In the genomic region with DNA sequence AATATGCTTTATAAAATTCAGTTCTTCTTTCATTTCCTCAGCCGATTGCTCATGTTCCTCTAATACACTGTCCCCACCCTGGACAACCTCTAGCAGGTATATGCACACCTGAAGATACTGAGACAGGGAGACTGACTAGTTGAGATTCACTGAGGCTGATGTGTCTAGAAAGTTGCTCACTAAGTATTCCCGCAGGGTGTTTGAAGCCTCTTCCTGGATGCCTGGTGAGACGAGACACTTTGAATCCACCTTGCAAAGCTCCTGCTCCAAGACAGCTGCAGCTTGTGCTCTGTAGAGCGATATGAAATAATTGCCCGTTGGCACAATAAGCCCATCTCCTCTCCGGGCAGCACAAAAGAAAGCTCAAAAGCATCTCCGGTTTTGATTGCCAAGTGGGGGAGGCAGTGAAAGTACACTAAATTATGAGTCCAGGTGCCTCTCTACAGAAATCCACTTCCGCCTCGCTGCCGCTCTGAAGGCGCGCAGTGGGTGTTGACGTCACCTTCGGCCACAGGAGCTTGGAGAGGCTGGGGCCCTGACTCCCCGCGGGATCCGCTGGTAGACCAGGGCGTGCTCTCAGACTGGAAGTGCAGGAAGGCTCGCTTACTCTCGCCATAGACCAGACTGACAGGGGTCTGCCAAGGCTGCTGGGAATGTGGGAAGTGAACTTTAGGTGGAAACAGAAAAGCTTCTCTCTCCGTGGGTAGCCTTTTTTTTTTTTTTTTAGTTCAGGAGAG, we compare ENCODE assay signal across 8 cellular contexts. TPM values are rescaled to one million over a fixed set of nuclear protein-coding genes. Genes with fewer than 3 reads are reported as not detected.
DNase-seq lines count a peak whose midpoint lies in the region; ATAC-seq and TF ChIP-seq lines count a peak whose summit lies in the region.

No MANE protein-coding gene starts in this region.

- peak overlapping the region; percentile 80 for H3K27ac Mint-ChIP-seq in CD8-positive, alpha-beta T cell
- H3K27ac Mint-ChIP-seq in activated T-helper 1 cell treated with anti-CD3 and anti-CD28 coated beads, Interleukin-12 subunit alpha, Interleukin-12 subunit beta, Interleukin-2, Interleukin-4 antibody, amounts not matched to agents 30 ng/mL and 10 ng/mL and 1 ng/mL, durations not matched to agents 14 hours and 24 hours and 36 hours = no peak overlapping the region

- H4K20me1 ChIP-seq in OCI-LY3 (ENCODE audit: insufficient read depth, low read length) = no peaks in the 10 kb centered on the region

- WGBS in psoas muscle, 3 donors = 10 to 19% (median 12%) methylated on average over 21 of the region's 21 CpGs

- no peaks in the 10 kb centered on the region for H3K9me3 ChIP-seq in CD8-positive, alpha-beta T cell (ENCODE audit: low read length)
- H3K9me3 ChIP-seq in OCI-LY3 (ENCODE audit: insufficient read depth, low read length) (no peaks in the 10 kb centered on the region), psoas muscle (no peaks in the 10 kb centered on the region), uterus (no peaks in the 10 kb centered on the region)

- peak overlapping the region; percentile 19 for H3K27ac ChIP-seq in CD8-positive, alpha-beta T cell (ENCODE audit: low read depth, low read length)
- H3K27ac ChIP-seq in OCI-LY3 (ENCODE audit: low read length) = no peak overlapping the region
- no peak overlapping the region for H3K27ac ChIP-seq in psoas muscle
- H3K27ac ChIP-seq in uterus = no peak overlapping the region

- peak; percentile 97 for ATAC-seq in CD8-positive, alpha-beta T cell
- peak; percentile 67 to 84 (median 76) for ATAC-seq in psoas muscle

- no peak for TF ChIP-seq POLR2A in uterus (IDR thresholded peaks at IDR 0.05)

- DNase-seq in CD8-positive, alpha-beta T cell = peak; percentile 39 to 79 (median 66)
- DNase-seq in GM20000 (ENCODE audit: low spot score) = peak; percentile 73
- DNase-seq in HT-29 (ENCODE audit: low spot score) = peak; percentile 88
- peak; percentile 65 for DNase-seq in activated T-helper 1 cell treated with anti-CD3 and anti-CD28 coated beads, Interleukin-12 subunit alpha, Interleukin-12 subunit beta, Interleukin-2, Interleukin-4 antibody, amounts not matched to agents 30 ng/mL and 10 ng/mL and 1 ng/mL, durations not matched to agents 14 hours and 24 hours and 36 hours (ENCODE audit: low spot score)
- DNase-seq in globus pallidus (ENCODE audit: low spot score) = peak; percentile 35
- DNase-seq in psoas muscle = peak; percentile 41 to 64
- DNase-seq in uterus = peak; percentile 51 to 54

- H3K4me3 Mint-ChIP-seq in CD8-positive, alpha-beta T cell = peak overlapping the region; percentile 91
- peak overlapping the region; percentile 79 for H3K4me3 Mint-ChIP-seq in activated T-helper 1 cell treated with anti-CD3 and anti-CD28 coated beads, Interleukin-12 subunit alpha, Interleukin-12 subunit beta, Interleukin-2, Interleukin-4 antibody, amounts not matched to agents 30 ng/mL and 10 ng/mL and 1 ng/mL, durations not matched to agents 14 hours and 24 hours and 36 hours

- no peaks in the 10 kb centered on the region for H3K27me3 ChIP-seq in CD8-positive, alpha-beta T cell (ENCODE audit: insufficient read depth, low read length)
- H3K27me3 ChIP-seq in OCI-LY3 (ENCODE audit: low read depth, low read length) (0 out of 2 replicates have a peak, but pooled peaks cover 6% of the 10 kb centered on the region), psoas muscle (ENCODE audit: insufficient read depth in 3 of 3, low read length in 2 of 3) (no peaks in the 10 kb centered on the region), uterus (no peaks in the 10 kb centered on the region)

- H3K27me3 Mint-ChIP-seq in CD8-positive, alpha-beta T cell (ENCODE audit: low read depth) = peaks cover 3% of the 10 kb centered on the region
- peaks cover 29% of the 10 kb centered on the region for H3K27me3 Mint-ChIP-seq in activated T-helper 1 cell treated with anti-CD3 and anti-CD28 coated beads, Interleukin-12 subunit alpha, Interleukin-12 subunit beta, Interleukin-2, Interleukin-4 antibody, amounts not matched to agents 30 ng/mL and 10 ng/mL and 1 ng/mL, durations not matched to agents 14 hours and 24 hours and 36 hours (ENCODE audit: insufficient read depth)

- H3K36me3 Mint-ChIP-seq in CD8-positive, alpha-beta T cell = no peaks in the 10 kb centered on the region
- no peaks in the 10 kb centered on the region for H3K36me3 Mint-ChIP-seq in activated T-helper 1 cell treated with anti-CD3 and anti-CD28 coated beads, Interleukin-12 subunit alpha, Interleukin-12 subunit beta, Interleukin-2, Interleukin-4 antibody, amounts not matched to agents 30 ng/mL and 10 ng/mL and 1 ng/mL, durations not matched to agents 14 hours and 24 hours and 36 hours (ENCODE audit: low read depth)

- intact Hi-C loops in CD8-positive, alpha-beta T cell (cut with DNase I, micrococcal nuclease) = no loop called here
- intact Hi-C loops in activated T-helper 1 cell treated with anti-CD3 and anti-CD28 coated beads, Interleukin-12 subunit alpha, Interleukin-12 subunit beta, Interleukin-2, Interleukin-4 antibody, amounts not matched to agents 30 ng/mL and 10 ng/mL and 1 ng/mL, durations not matched to agents 14 hours and 24 hours and 36 hours (cut with micrococcal nuclease) = loop anchor here (1.0 to 5.0 kb wide), 3 partner anchors 15 to 134 kb away; no protein-coding TSS in a partner anchor
- intact Hi-C loops in psoas muscle (cut with DNase I) (no loop called here), uterus (cut with DNase I; ENCODE audit: low total_unique reads) (no loop called here)

- POLR2A ChIA-PET in CD8-positive, alpha-beta T cell (lab: Charles Lee) = interaction anchor here (0.6 to 1.3 kb wide), 4 partner anchors 11 to 386 kb away, joined by 3 to 4 read pairs (median 3); no protein-coding TSS in a partner anchor

- H3K36me3 ChIP-seq in CD8-positive, alpha-beta T cell (ENCODE audit: insufficient read depth, low read length) = no peaks in the 10 kb centered on the region
- H3K36me3 ChIP-seq in OCI-LY3 (replicated peaks; ENCODE audit: low read depth, low read length) = no peaks in the 10 kb centered on the region
- H3K36me3 ChIP-seq in psoas muscle (ENCODE audit: insufficient read depth in 1 of 2, low read depth in 1 of 2) = no peaks in the 10 kb centered on the region
- no peaks in the 10 kb centered on the region for H3K36me3 ChIP-seq in uterus

- TF ChIP-seq CTCF in CD8-positive, alpha-beta T cell (IDR thresholded peaks at IDR 0.05) = no peak
- no peak for TF ChIP-seq CTCF in GM20000 (IDR thresholded peaks at IDR 0.05; ENCODE audit: extremely low read depth, missing control alignments)
- no peak for TF ChIP-seq CTCF in OCI-LY3 (IDR thresholded peaks at IDR 0.05; ENCODE audit: low read depth, low read length)
- no peak for TF ChIP-seq CTCF in psoas muscle (IDR thresholded peaks at IDR 0.05)
- no peak for TF ChIP-seq CTCF in uterus (IDR thresholded peaks at IDR 0.05)

- peaks cover 17% of the 10 kb centered on the region for H3K4me1 Mint-ChIP-seq in CD8-positive, alpha-beta T cell (ENCODE audit: low read depth)
- peaks cover 19% of the 10 kb centered on the region for H3K4me1 Mint-ChIP-seq in activated T-helper 1 cell treated with anti-CD3 and anti-CD28 coated beads, Interleukin-12 subunit alpha, Interleukin-12 subunit beta, Interleukin-2, Interleukin-4 antibody, amounts not matched to agents 30 ng/mL and 10 ng/mL and 1 ng/mL, durations not matched to agents 14 hours and 24 hours and 36 hours (ENCODE audit: low read depth)

- peak overlapping the region; percentile 74 for H3K4me3 ChIP-seq in CD8-positive, alpha-beta T cell (ENCODE audit: low read depth, low read length)
- H3K4me3 ChIP-seq in OCI-LY3 (ENCODE audit: low read length) (peak overlapping the region; percentile 76), psoas muscle (peak overlapping the region; percentile 67), uterus (peak overlapping the region in 1 of 2 donors; percentile 23)

- H3K4me2 ChIP-seq in OCI-LY3 (ENCODE audit: low read length) = peak overlapping the region; percentile 86

- H3K4me1 ChIP-seq in CD8-positive, alpha-beta T cell (ENCODE audit: insufficient read depth, low read length) = peaks cover 9% of the 10 kb centered on the region
- H3K4me1 ChIP-seq in OCI-LY3 (ENCODE audit: low read length) (peaks cover 12% of the 10 kb centered on the region), psoas muscle (no peaks in the 10 kb centered on the region), uterus (no peaks in the 10 kb centered on the region)

- H2AFZ ChIP-seq in OCI-LY3 (ENCODE audit: low read depth, low read length) = peak overlapping the region; percentile 82

- CTCF ChIA-PET in CD8-positive, alpha-beta T cell (lab: Charles Lee) = interaction anchor here (1.0 to 2.3 kb wide), 5 partner anchors 10 to 134 kb away, joined by 3 to 15 read pairs (median 4); no protein-coding TSS in a partner anchor

- no peaks in the 10 kb centered on the region for H3K79me2 ChIP-seq in OCI-LY3 (ENCODE audit: low read length)

- peak overlapping the region; percentile 58 for H3K9ac ChIP-seq in OCI-LY3 (ENCODE audit: low read length)

- no peaks in the 10 kb centered on the region for H3K9me3 Mint-ChIP-seq in CD8-positive, alpha-beta T cell
- no peaks in the 10 kb centered on the region for H3K9me3 Mint-ChIP-seq in activated T-helper 1 cell treated with anti-CD3 and anti-CD28 coated beads, Interleukin-12 subunit alpha, Interleukin-12 subunit beta, Interleukin-2, Interleukin-4 antibody, amounts not matched to agents 30 ng/mL and 10 ng/mL and 1 ng/mL, durations not matched to agents 14 hours and 24 hours and 36 hours

RNA-seq across cellular contexts. Expression of gene GPA33, which starts 46.3 kb away (rescaled TPM):
- 1 to 10 TPM; 1.7 to 2.0 TPM for total RNA-seq in CD8-positive, alpha-beta T cell
- total RNA-seq in HT-29 (2014; rRNA removed; shearing (Covaris generic)) = 2.9 and 3.1 TPM in 2 replicates
- total RNA-seq in activated T-helper 1 cell treated with anti-CD3 and anti-CD28 coated beads, Interleukin-12 subunit alpha, Interleukin-12 subunit beta, Interleukin-2, Interleukin-4 antibody, amounts not matched to agents 30 ng/mL and 10 ng/mL and 1 ng/mL, durations not matched to agents 14 hours and 24 hours and 36 hours = 0.07 and 0.08 TPM in 2 replicates
- total RNA-seq in psoas muscle (1 to 10 TPM in 1 of 4 donors, under 1 TPM in 2, not detected in 1; 0.12 to 2.2 (median 0.27) TPM), uterus (under 1 TPM in 1 of 4 donors, not detected in 3; 0.29 TPM)
- under 1 TPM in 2 of 3 donors, not detected in 1; 0.06 to 0.10 TPM for polyA plus RNA-seq in psoas muscle

RNA-seq across cellular contexts. Expression of gene STYXL2, which starts 50.0 kb away (rescaled TPM):
- not detected for total RNA-seq in CD8-positive, alpha-beta T cell
- total RNA-seq in HT-29 (2014; rRNA removed; shearing (Covaris generic)) = not detected in 2 replicates
- total RNA-seq in activated T-helper 1 cell treated with anti-CD3 and anti-CD28 coated beads, Interleukin-12 subunit alpha, Interleukin-12 subunit beta, Interleukin-2, Interleukin-4 antibody, amounts not matched to agents 30 ng/mL and 10 ng/mL and 1 ng/mL, durations not matched to agents 14 hours and 24 hours and 36 hours = not detected in 2 replicates
- total RNA-seq in psoas muscle (100 to 1,000 TPM; 134 to 205 (median 143) TPM), uterus (1 to 10 TPM in 1 of 4 donors, not detected in 3; 1.2 TPM)
- 10 to 100 TPM; 15.2 to 56.0 (median 52.5) TPM for polyA plus RNA-seq in psoas muscle

RNA-seq across cellular contexts. Expression of gene MAEL, which starts 54.8 kb away (rescaled TPM):
- total RNA-seq in CD8-positive, alpha-beta T cell = not detected
- not detected in 2 replicates for total RNA-seq in HT-29 (2014; rRNA removed; shearing (Covaris generic))
- total RNA-seq in activated T-helper 1 cell treated with anti-CD3 and anti-CD28 coated beads, Interleukin-12 subunit alpha, Interleukin-12 subunit beta, Interleukin-2, Interleukin-4 antibody, amounts not matched to agents 30 ng/mL and 10 ng/mL and 1 ng/mL, durations not matched to agents 14 hours and 24 hours and 36 hours = not detected in 2 replicates
- total RNA-seq in psoas muscle = not detected
- polyA plus RNA-seq in psoas muscle = under 1 TPM in 1 of 3 donors, not detected in 2; 0.04 TPM
- total RNA-seq in uterus = under 1 TPM in 1 of 4 donors, not detected in 3; 0.69 TPM

Comparison
In these comparisons a context has a peak if more than half of its experiments do, and no peak if none do; other contexts are left out.
1. DNase-seq: peak in every context shown above with its lines; median percentile 88 in HT-29; 73 in GM20000; 66 in CD8-positive, alpha-beta T cell; 65 in activated T-helper 1 cell treated with anti-CD3 and anti-CD28 coated beads, Interleukin-12 subunit alpha, Interleukin-12 subunit beta, Interleukin-2, Interleukin-4 antibody, amounts not matched to agents 30 ng/mL and 10 ng/mL and 1 ng/mL, durations not matched to agents 14 hours and 24 hours and 36 hours; 52 in psoas muscle; 52 in uterus; 35 in globus pallidus.
2. RNA of gene STYXL2, which starts 50.0 kb away (total RNA-seq): 134 to 205 TPM in psoas muscle; 1.2 TPM in uterus, not detected in CD8-positive, alpha-beta T cell, not detected in HT-29 and not detected in activated T-helper 1 cell treated with anti-CD3 and anti-CD28 coated beads, Interleukin-12 subunit alpha, Interleukin-12 subunit beta, Interleukin-2, Interleukin-4 antibody, amounts not matched to agents 30 ng/mL and 10 ng/mL and 1 ng/mL, durations not matched to agents 14 hours and 24 hours and 36 hours; every median in the first group is over 10 times any median in the second.